1 cellular context compared by ENCODE assay signal in the genomic region with DNA sequence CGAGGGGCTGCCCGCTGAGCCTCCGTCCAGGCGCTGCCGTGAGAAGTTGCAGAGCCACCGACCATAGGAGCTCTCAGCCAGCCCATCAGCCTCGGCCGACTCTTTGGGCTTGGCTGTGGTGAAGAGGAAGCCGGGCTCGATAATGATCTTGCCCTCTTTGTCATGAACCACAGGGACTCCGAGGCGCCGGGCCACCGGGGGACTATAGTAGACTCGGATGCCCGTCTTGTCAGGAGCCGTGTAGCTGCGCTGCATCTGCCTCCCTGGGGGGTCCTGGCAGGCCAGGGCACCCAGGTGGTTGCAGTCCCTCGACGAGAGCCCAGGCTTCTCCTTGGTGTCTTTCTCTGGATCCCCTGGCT.
TF ChIP-seq lines count a peak whose summit lies in the region.

No MANE protein-coding gene starts in this region.

TF ChIP-seq in HepG2, 621 proteins besides CTCF, POLR2A, EP300 and RAD21:
- TF ChIP-seq PTBP1 (IDR thresholded peaks at IDR 0.05; ENCODE audit: low read depth, low read length, poor library complexity, severe bottlenecking) (no peak), TMF1 (CRISPR knock-in tag; IDR thresholded peaks at IDR 0.05; ENCODE audit: low read depth) (no peak), ZNF883 (CRISPR knock-in tag; IDR thresholded peaks at IDR 0.05; ENCODE audit: not compliant biosample characterization) (no peak), POLR2AphosphoS5 (IDR thresholded peaks at IDR 0.05; ENCODE audit: low read depth, low read length) (no peak), ZNF75D (CRISPR knock-in tag; IDR thresholded peaks at IDR 0.05; ENCODE audit: borderline replicate concordance) (no peak), RFX3 (CRISPR knock-in tag; IDR thresholded peaks at IDR 0.05) (no peak)
- TF ChIP-seq, protein P1, sequence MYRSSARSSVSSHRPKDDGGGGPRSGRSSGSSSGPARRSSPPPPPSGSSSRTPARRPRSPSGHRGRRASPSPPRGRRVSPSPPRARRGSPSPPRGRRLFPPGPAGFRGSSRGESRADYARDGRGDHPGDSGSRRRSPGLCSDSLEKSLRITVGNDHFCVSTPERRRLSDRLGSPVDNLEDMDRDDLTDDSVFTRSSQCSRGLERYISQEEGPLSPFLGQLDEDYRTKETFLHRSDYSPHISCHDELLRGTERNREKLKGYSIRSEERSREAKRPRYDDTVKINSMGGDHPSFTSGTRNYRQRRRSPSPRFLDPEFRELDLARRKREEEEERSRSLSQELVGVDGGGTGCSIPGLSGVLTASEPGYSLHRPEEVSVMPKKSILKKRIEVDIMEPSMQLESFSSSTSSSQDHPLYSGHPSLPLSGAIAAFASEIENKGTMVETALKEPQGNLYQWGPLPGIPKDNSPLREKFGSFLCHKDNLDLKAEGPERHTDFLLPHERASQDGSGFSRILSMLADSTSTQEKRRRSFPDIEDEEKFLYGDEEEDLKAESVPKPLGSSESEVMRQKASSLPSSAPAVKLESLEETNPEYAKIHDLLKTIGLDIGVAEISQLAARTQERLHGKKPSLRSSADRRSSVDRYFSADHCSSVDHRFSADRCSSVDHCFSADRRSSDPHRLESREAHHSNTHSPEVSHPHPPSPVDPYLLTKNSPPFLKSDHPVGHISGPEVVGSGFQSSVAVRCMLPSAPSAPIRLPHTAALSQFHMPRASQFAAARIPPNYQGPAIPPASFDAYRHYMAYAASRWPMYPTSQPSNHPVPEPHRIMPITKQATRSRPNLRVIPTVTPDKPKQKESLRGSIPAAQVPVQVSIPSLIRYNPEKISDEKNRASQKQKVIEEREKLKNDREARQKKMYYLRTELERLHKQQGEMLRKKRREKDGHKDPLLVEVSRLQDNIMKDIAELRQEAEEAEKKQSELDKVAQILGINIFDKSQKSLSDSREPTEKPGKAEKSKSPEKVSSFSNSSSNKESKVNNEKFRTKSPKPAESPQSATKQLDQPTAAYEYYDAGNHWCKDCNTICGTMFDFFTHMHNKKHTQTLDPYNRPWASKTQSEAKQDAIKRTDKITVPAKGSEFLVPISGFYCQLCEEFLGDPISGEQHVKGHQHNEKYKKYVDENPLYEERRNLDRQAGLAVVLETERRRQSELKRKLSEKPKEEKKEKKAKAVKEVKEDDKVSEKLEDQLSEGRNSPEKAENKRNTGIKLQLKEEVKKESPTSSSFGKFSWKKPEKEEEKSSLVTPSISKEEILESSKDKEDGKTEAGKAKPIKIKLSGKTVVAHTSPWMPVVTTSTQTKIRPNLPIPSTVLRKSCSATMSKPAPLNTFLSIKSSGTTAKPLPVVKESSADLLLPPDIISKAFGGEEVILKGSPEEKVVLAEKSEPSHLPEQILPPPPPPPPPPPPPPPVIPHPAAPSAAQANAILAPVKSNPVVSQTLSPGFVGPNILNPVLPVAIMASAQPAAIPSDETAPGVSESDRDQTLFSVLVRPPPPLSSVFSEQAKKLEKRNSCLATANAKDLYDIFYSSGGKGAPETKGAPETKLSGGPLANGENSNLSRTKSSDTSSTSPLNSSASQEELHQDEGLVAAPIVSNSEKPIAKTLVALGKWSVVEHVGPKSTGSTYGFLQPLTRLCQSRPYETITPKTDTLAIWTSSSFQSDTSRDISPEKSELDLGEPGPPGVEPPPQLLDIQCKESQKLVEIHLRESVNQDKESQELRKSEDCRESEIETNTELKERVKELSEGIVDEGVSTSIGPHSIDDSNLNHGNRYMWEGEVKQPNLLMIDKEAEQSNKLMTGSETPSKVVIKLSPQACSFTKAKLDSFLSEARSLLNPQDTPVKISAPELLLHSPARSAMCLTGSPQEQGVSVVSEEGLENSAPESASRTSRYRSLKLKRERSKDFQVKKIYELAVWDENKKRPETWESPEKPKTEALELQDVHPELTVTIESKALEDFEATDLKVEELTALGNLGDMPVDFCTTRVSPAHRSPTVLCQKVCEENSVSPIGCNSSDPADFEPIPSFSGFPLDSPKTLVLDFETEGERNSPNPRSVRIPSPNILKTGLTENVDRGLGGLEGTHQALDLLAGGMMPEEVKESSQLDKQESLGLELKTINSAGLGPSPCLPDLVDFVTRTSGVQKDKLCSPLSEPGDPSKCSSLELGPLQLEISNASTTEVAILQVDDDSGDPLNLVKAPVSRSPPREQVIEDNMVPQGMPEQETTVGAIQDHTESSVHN (CRISPR knock-in tag; IDR thresholded peaks at IDR 0.05): no peak
- TF ChIP-seq, protein P2, sequence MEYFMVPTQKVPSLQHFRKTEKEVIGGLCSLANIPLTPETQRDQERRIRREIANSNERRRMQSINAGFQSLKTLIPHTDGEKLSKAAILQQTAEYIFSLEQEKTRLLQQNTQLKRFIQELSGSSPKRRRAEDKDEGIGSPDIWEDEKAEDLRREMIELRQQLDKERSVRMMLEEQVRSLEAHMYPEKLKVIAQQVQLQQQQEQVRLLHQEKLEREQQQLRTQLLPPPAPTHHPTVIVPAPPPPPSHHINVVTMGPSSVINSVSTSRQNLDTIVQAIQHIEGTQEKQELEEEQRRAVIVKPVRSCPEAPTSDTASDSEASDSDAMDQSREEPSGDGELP (IDR thresholded peaks at IDR 0.05; ENCODE audit: borderline replicate concordance, low read depth): no peak
- TF ChIP-seq, protein P3, sequence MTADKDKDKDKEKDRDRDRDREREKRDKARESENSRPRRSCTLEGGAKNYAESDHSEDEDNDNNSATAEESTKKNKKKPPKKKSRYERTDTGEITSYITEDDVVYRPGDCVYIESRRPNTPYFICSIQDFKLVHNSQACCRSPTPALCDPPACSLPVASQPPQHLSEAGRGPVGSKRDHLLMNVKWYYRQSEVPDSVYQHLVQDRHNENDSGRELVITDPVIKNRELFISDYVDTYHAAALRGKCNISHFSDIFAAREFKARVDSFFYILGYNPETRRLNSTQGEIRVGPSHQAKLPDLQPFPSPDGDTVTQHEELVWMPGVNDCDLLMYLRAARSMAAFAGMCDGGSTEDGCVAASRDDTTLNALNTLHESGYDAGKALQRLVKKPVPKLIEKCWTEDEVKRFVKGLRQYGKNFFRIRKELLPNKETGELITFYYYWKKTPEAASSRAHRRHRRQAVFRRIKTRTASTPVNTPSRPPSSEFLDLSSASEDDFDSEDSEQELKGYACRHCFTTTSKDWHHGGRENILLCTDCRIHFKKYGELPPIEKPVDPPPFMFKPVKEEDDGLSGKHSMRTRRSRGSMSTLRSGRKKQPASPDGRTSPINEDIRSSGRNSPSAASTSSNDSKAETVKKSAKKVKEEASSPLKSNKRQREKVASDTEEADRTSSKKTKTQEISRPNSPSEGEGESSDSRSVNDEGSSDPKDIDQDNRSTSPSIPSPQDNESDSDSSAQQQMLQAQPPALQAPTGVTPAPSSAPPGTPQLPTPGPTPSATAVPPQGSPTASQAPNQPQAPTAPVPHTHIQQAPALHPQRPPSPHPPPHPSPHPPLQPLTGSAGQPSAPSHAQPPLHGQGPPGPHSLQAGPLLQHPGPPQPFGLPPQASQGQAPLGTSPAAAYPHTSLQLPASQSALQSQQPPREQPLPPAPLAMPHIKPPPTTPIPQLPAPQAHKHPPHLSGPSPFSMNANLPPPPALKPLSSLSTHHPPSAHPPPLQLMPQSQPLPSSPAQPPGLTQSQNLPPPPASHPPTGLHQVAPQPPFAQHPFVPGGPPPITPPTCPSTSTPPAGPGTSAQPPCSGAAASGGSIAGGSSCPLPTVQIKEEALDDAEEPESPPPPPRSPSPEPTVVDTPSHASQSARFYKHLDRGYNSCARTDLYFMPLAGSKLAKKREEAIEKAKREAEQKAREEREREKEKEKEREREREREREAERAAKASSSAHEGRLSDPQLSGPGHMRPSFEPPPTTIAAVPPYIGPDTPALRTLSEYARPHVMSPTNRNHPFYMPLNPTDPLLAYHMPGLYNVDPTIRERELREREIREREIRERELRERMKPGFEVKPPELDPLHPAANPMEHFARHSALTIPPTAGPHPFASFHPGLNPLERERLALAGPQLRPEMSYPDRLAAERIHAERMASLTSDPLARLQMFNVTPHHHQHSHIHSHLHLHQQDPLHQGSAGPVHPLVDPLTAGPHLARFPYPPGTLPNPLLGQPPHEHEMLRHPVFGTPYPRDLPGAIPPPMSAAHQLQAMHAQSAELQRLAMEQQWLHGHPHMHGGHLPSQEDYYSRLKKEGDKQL (CRISPR knock-in tag; IDR thresholded peaks at IDR 0.05; ENCODE audit: low read depth): no peak
